8 cellular contexts compared by ENCODE assay signal in the genomic region with DNA sequence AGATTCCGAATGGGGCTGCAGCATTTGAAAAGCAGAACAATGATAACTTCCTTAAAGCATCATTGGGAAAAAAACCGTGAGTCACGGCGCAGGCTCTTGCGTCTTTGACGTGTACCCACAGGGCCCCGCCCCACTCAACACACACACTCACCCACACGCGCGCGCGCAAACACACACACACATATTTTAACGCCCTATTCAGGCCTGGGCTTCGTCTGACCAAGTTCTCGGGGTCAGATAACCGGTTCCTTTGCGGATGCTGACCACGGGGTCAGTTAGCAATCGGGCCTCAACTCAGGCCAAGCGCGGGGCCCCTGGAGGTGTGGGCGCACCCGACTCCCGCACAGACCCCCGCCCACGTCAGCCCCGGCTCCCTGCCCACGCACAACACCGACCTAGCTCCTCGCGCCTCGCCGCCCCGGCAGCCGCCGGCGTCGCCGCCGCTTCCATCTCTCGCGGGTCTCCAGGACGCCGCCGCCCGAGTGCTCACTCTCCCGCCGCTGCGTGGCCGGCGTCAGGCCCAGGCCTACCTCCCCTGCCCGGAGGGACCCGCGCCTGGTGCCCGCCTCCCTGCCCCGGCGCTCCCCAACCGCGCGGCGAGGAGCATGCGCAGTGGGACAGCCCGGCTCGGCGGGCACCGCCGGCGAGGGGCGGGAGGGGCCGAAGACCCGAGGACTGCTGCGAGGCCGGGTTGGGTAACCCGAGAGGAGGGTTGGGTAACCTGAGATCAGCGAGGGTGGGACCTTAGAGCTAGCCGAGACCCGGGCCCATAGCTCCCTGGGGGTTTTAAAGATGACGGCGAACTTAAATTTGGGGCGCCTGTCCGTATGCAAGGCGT.
DNase-seq lines count a peak whose midpoint lies in the region; ATAC-seq and TF ChIP-seq lines count a peak whose summit lies in the region.

A gene (minus strand): TSS at position 609 of the 838 bp plus-strand sequence. CDS start 159 bp downstream, at position 450.

- TF ChIP-seq CTCF in AG09319 (IDR thresholded peaks at IDR 0.05; ENCODE audit: low read depth, low read length) (no peak), choroid plexus epithelial cell (conservative IDR thresholded peaks at IDR 0.05; ENCODE audit: low read depth, low read length) (no peak)

- ATAC-seq in GM19035 (IDR thresholded peaks at IDR 0.05; ENCODE audit: unreplicated experiment), result peak; percentile 89
- peak; percentile 82 for ATAC-seq in HG03342 (IDR thresholded peaks at IDR 0.05; ENCODE audit: unreplicated experiment)

- DNase-seq in AG09319 (ENCODE audit: extremely low read depth, low read depth) (peak; percentile 92), NCI-H446 (lab: John Stamatoyannopoulos, UW) (peak; percentile 85 to 93), choroid plexus epithelial cell (ENCODE audit: low read depth) (peak; percentile 98), kidney tubule cell (ENCODE audit: low spot score) (peak; percentile 96)
- DNase-seq in activated CD4-positive, alpha-beta T cell treated with anti-CD3 and anti-CD28 coated beads for 4 hours, result peak; percentile 88 to 90
- DNase-seq in stimulated activated CD4-positive, alpha-beta T cell treated with anti-CD3 and anti-CD28 coated beads, Interleukin-1b, Interleukin-23, amount 100 ng/mL, for 1 hour (ENCODE audit: low read depth in 2 of 2), result peak; percentile 55 to 68

- peak within 1 kb of the TSS; percentile 76 for H3K4me3 ChIP-seq in choroid plexus epithelial cell (ENCODE audit: low read depth, low read length)

Comparison
In these comparisons a context has a peak if more than half of its experiments do, and no peak if none do; other contexts are left out.
1. Peak in every context shown above with its lines: DNase-seq, ATAC-seq and H3K4me3 ChIP-seq.